Comparison of ENCODE assay signal across 10 cellular contexts in genomic region chr4:163492951-163493504, GRCh38. TPM values are rescaled to one million over a fixed set of nuclear protein-coding genes. Genes with fewer than 3 reads are reported as not detected.
A peak's percentile ranks its signal among the peaks of the same experiment; 100 is the strongest.
DNase-seq lines count a peak whose midpoint lies in the region; ATAC-seq and TF ChIP-seq lines count a peak whose summit lies in the region.
"Had no signal": no experiment of that assay in that cellular context is flagged by ENCODE, and none has a peak within 500 bp of the region (broad histone marks: within the 10 kb centered on the region; RNA-seq: fewer than 3 reads in every experiment).

No MANE protein-coding gene starts in this region.

- H3K27me3 Mint-ChIP-seq in MCF 10A (ENCODE audit: insufficient read depth, unreplicated experiment), result no peaks in the 10 kb centered on the region
- H3K27me3 Mint-ChIP-seq in stimulated activated naive CD8-positive, alpha-beta T cell treated with anti-CD3 and anti-CD28 coated beads, Interleukin-15, amount 100 ng/mL, for 72 hours, result peaks cover 9% of the 10 kb centered on the region

- no peaks in the 10 kb centered on the region for H3K9me3 ChIP-seq in mammary epithelial cell (replicated peaks; ENCODE audit: insufficient read depth, low read length)

- H2AFZ ChIP-seq in mammary epithelial cell (ENCODE audit: low read depth, low read length), result no peak overlapping the region

- no peak overlapping the region for H3K4me2 ChIP-seq in mammary epithelial cell (ENCODE audit: insufficient read depth, low read depth, low read length)

- peaks cover 12% of the 10 kb centered on the region for H3K4me1 ChIP-seq in mammary epithelial cell (ENCODE audit: insufficient read depth, low read length)

- peak; percentile 13 for DNase-seq in MCF 10A (ENCODE audit: unreplicated experiment)
- DNase-seq in mammary epithelial cell, result no peak
- peak; percentile 32 for DNase-seq in NCI-H69 (lab: John Stamatoyannopoulos, UW)
- peak; percentile 24 for DNase-seq in choroid plexus epithelial cell (ENCODE audit: low read depth)
- DNase-seq in stimulated activated naive CD8-positive, alpha-beta T cell treated with anti-CD3 and anti-CD28 coated beads, Interleukin-15, amount 100 ng/mL, for 72 hours, result no peak
- no peak for DNase-seq in stimulated activated CD4-positive, alpha-beta T cell treated with anti-CD3 and anti-CD28 coated beads, Interleukin-2, amount 100 ng/mL, for 48 hours

- in situ Hi-C loops in mammary epithelial cell (cut with MboI; ENCODE audit: low sequenced_read_pairs in 2 of 2), result no loop called here

- no peak overlapping the region for H3K9ac ChIP-seq in mammary epithelial cell (ENCODE audit: insufficient read depth, low read length)

- no peaks in the 10 kb centered on the region for H3K9me3 Mint-ChIP-seq in MCF 10A (ENCODE audit: unreplicated experiment)
- H3K9me3 Mint-ChIP-seq in stimulated activated naive CD8-positive, alpha-beta T cell treated with anti-CD3 and anti-CD28 coated beads, Interleukin-15, amount 100 ng/mL, for 72 hours, result no peaks in the 10 kb centered on the region

- H3K36me3 Mint-ChIP-seq in MCF 10A (ENCODE audit: insufficient read depth, unreplicated experiment), result peaks cover 7% of the 10 kb centered on the region

- CTCF ChIA-PET in MCF 10A (lab: Yijun Ruan, JAX), result interaction anchor here (0.6 to 1.4 kb wide), 4 partner anchors 15 to 54 kb away, joined by 3 to 4 read pairs (median 3); no protein-coding TSS in a partner anchor
- CTCF ChIA-PET in mammary epithelial cell (lab: Charles Lee; ENCODE audit: low non-redundant PET), result no interaction called here

- H3K4me3 ChIP-seq in mammary epithelial cell (replicated peaks in 1 of 3; ENCODE audit: insufficient read depth in 1 of 3, low read depth in 2 of 3, low read length in 3 of 3) (no peak overlapping the region), choroid plexus epithelial cell (ENCODE audit: low read depth, low read length) (no peak overlapping the region)

- intact Hi-C loops in MCF 10A (cut with micrococcal nuclease) (loop anchor here (10.0 kb wide), 1 partner anchor 328 kb away; the partner anchor contains the start of gene NAF1), mammary epithelial cell (cut with micrococcal nuclease) (no loop called here)

- H3K4me1 Mint-ChIP-seq in MCF 10A (ENCODE audit: insufficient read depth, unreplicated experiment), result peaks cover 14% of the 10 kb centered on the region
- peaks cover 21% of the 10 kb centered on the region for H3K4me1 Mint-ChIP-seq in stimulated activated naive CD8-positive, alpha-beta T cell treated with anti-CD3 and anti-CD28 coated beads, Interleukin-15, amount 100 ng/mL, for 72 hours

- H3K27ac Mint-ChIP-seq in MCF 10A (ENCODE audit: low read depth, unreplicated experiment), result no peak overlapping the region
- H3K27ac Mint-ChIP-seq in stimulated activated naive CD8-positive, alpha-beta T cell treated with anti-CD3 and anti-CD28 coated beads, Interleukin-15, amount 100 ng/mL, for 72 hours, result no peak overlapping the region

- TF ChIP-seq CTCF in MCF 10A (IDR thresholded peaks at IDR 0.05; ENCODE audit: unreplicated experiment) (no peak), mammary epithelial cell (conservative IDR thresholded peaks at IDR 0.05 in 1 of 2, IDR thresholded peaks at IDR 0.05 in 1 of 2; ENCODE audit: extremely low read depth in 1 of 2, insufficient read depth in 1 of 2, low read depth in 1 of 2, low read length in 2 of 2) (no peak), choroid plexus epithelial cell (conservative IDR thresholded peaks at IDR 0.05; ENCODE audit: low read depth, low read length) (no peak)

- no peak overlapping the region for H3K27ac ChIP-seq in mammary epithelial cell (ENCODE audit: insufficient read depth, low read depth, low read length)

- peaks cover 35% of the 10 kb centered on the region for H3K79me2 ChIP-seq in mammary epithelial cell (ENCODE audit: insufficient read depth, low read length)

- no peaks in the 10 kb centered on the region for H4K20me1 ChIP-seq in mammary epithelial cell (ENCODE audit: insufficient read depth, low read length)

- WGBS in mammary epithelial cell (ENCODE audit: low coverage, missing lambda C conversion rate), result 97% methylated on average over 6 of the region's 6 CpGs

- H3K36me3 ChIP-seq in mammary epithelial cell (ENCODE audit: insufficient read depth, low read length), result peaks cover 4% of the 10 kb centered on the region

- H3K4me3 Mint-ChIP-seq in MCF 10A (ENCODE audit: unreplicated experiment), result peak overlapping the region; percentile 94
- peak overlapping the region; percentile 99 to 100 for H3K4me3 Mint-ChIP-seq in stimulated activated naive CD8-positive, alpha-beta T cell treated with anti-CD3 and anti-CD28 coated beads, Interleukin-15, amount 100 ng/mL, for 72 hours

- BruUV-seq in MCF 10A (replicated peaks; lab: Mats Ljungman, UMichigan), result no TSS peak
- no TSS peak for BruUV-seq in mammary epithelial cell (replicated peaks; lab: Mats Ljungman, UMichigan)

- dilution Hi-C loops in mammary epithelial cell (cut with HindIII; ENCODE audit: low sequenced_read_pairs), result no loop called here

- no peak for ATAC-seq in stimulated activated naive CD8-positive, alpha-beta T cell treated with anti-CD3 and anti-CD28 coated beads, Interleukin-15, amount 100 ng/mL, for 72 hours
- ATAC-seq in HG03565 (IDR thresholded peaks at IDR 0.05; ENCODE audit: unreplicated experiment) (no peak), HG03442 (IDR thresholded peaks at IDR 0.05; ENCODE audit: unreplicated experiment) (no peak)

- no peaks in the 10 kb centered on the region for H3K27me3 ChIP-seq in mammary epithelial cell (ENCODE audit: insufficient read depth, low read length)

- POLR2A ChIA-PET in MCF 10A (lab: Yijun Ruan, JAX), result interaction anchor here (1.4 kb wide), 1 partner anchor 12 kb away, joined by 6 read pairs; no protein-coding TSS in a partner anchor

RNA-seq across cellular contexts. Expression of gene TMA16, which starts 1.5 kb away (rescaled TPM):
- total RNA-seq in MCF 10A (2022), result 41.4 and 53.9 TPM in 2 replicates
- 10 to 100 TPM; 24.0 to 43.9 TPM for total RNA-seq in mammary epithelial cell
- 17.3 TPM for polyA plus RNA-seq in mammary epithelial cell
- 5.6 TPM for polyA minus RNA-seq in mammary epithelial cell

RNA-seq across cellular contexts. Expression of gene TKTL2, which starts 19.5 kb away (rescaled TPM):
- total RNA-seq in MCF 10A (2022), result not detected in 2 replicates
- not detected for total RNA-seq in mammary epithelial cell
- polyA plus RNA-seq in mammary epithelial cell, result not detected
- polyA minus RNA-seq in mammary epithelial cell, result not detected
- total RNA-seq: Daoy, NCI-H460 had no signal

Comparison
In these comparisons a context has a peak if more than half of its experiments do, and no peak if none do; other contexts are left out.
1. DNase-seq: peak in MCF 10A (single experiment), NCI-H69 (single experiment) and choroid plexus epithelial cell (single experiment); none in mammary epithelial cell (single experiment), stimulated activated naive CD8-positive, alpha-beta T cell treated with anti-CD3 and anti-CD28 coated beads, Interleukin-15, amount 100 ng/mL, for 72 hours (0 of 2) and stimulated activated CD4-positive, alpha-beta T cell treated with anti-CD3 and anti-CD28 coated beads, Interleukin-2, amount 100 ng/mL, for 48 hours (0 of 2).